In genomic region chr12:39777465-39777864, GRCh38 we compare ENCODE assay signal across 16 cellular contexts.
DNase-seq lines count a peak whose midpoint lies in the region; ATAC-seq and TF ChIP-seq lines count a peak whose summit lies in the region.
"Had no signal": no experiment of that assay in that cellular context is flagged by ENCODE, and none has a peak within 500 bp of the region (broad histone marks: within the 10 kb centered on the region; RNA-seq: fewer than 3 reads in every experiment).

No MANE protein-coding gene starts in this region.

- H3K9me3 ChIP-seq in prostate gland (no peaks in the 10 kb centered on the region), MG63 (no peaks in the 10 kb centered on the region)
- H3K9me3 ChIP-seq: A549, HAP-1 had no signal

- H3K27ac Mint-ChIP-seq in chondrocyte (ENCODE audit: unreplicated experiment): no peak overlapping the region
- H3K27ac Mint-ChIP-seq: CD14-positive monocyte; CD4-positive, alpha-beta memory T cell had no signal

- H3K27me3 Mint-ChIP-seq in chondrocyte (ENCODE audit: low read depth): no peaks in the 10 kb centered on the region
- H3K27me3 Mint-ChIP-seq: CD4-positive, alpha-beta memory T cell had no signal

- H3K36me3 Mint-ChIP-seq in chondrocyte (ENCODE audit: low read depth): peaks cover 2% of the 10 kb centered on the region
- H3K36me3 Mint-ChIP-seq: CD14-positive monocyte had no signal

- H3K27ac ChIP-seq in prostate gland: no peak overlapping the region
- H3K27ac ChIP-seq: 22Rv1, A549 had no signal

- TF ChIP-seq CTCF in chondrocyte (IDR thresholded peaks at IDR 0.05) (no peak), prostate gland (IDR thresholded peaks at IDR 0.05) (no peak)

- intact Hi-C loops in Right ventricle myocardium inferior (cut with DNase I) (no loop called here), left cardiac atrium (cut with DNase I) (no loop called here), prostate gland (cut with DNase I) (no loop called here)

- H3K27me3 ChIP-seq in prostate gland (replicated peaks; ENCODE audit: insufficient read depth) (no peaks in the 10 kb centered on the region), MG63 (no peaks in the 10 kb centered on the region)

- no peak overlapping the region for H3K4me3 Mint-ChIP-seq in chondrocyte (ENCODE audit: unreplicated experiment)
- H3K4me3 Mint-ChIP-seq: CD14-positive monocyte; CD4-positive, alpha-beta memory T cell had no signal

- peak; percentile 52 for DNase-seq in Right ventricle myocardium inferior (ENCODE audit: missing footprints)
- DNase-seq in left cardiac atrium: no peak
- peak; percentile 62 for DNase-seq in chondrocyte (ENCODE audit: low spot score)
- DNase-seq in prostate gland (ENCODE audit: low spot score): peak; percentile 17
- DNase-seq in MG63: no peak
- DNase-seq in DMS 273 (lab: John Stamatoyannopoulos, UW; ENCODE audit: unreplicated experiment): no peak
- DNase-seq in H4 (ENCODE audit: low spot score): no peak
- DNase-seq: AML-193; CD4-positive, alpha-beta memory T cell; DMS79 treated with DMSO at 0.1 percent for 48 hours; GF-D8 had no signal

- H3K4me3 ChIP-seq in prostate gland (no peak overlapping the region), MG63 (no peak overlapping the region)
- H3K4me3 ChIP-seq: A549, GM12878, HAP-1 had no signal

- no peaks in the 10 kb centered on the region for H3K4me1 ChIP-seq in prostate gland (replicated peaks)
- H3K4me1 ChIP-seq: A549 had no signal

- H3K4me1 Mint-ChIP-seq in chondrocyte (ENCODE audit: low read depth): no peaks in the 10 kb centered on the region
- H3K4me1 Mint-ChIP-seq: CD14-positive monocyte; CD4-positive, alpha-beta memory T cell had no signal

- TF ChIP-seq POLR2A in prostate gland (IDR thresholded peaks at IDR 0.05): no peak

- ATAC-seq in Right ventricle myocardium inferior (no peak), left cardiac atrium (no peak)
- ATAC-seq: A549, GM12878 had no signal

- H3K36me3 ChIP-seq in prostate gland: no peaks in the 10 kb centered on the region
- no peaks in the 10 kb centered on the region for H3K36me3 ChIP-seq in MG63
- H3K36me3 ChIP-seq: HAP-1 had no signal

- no peaks in the 10 kb centered on the region for H3K9me3 Mint-ChIP-seq in chondrocyte (ENCODE audit: low read depth)

- WGBS in prostate gland: 48% methylated on average over 11 of the region's 11 CpGs

Comparison
In these comparisons a context has a peak if more than half of its experiments do, and no peak if none do; other contexts are left out.
1. DNase-seq: peak in Right ventricle myocardium inferior (single experiment), chondrocyte (single experiment) and prostate gland (single experiment); none in left cardiac atrium (single experiment), MG63 (single experiment), DMS 273 (single experiment) and H4 (single experiment).